ENCODE assay signal across 17 cellular contexts in genomic region chr6:20364327-20364726, GRCh38. TPM values are rescaled to one million over a fixed set of nuclear protein-coding genes. Genes with fewer than 3 reads are reported as not detected.
DNase-seq lines count a peak whose midpoint lies in the region; ATAC-seq and TF ChIP-seq lines count a peak whose summit lies in the region.
"Had no signal": no experiment of that assay in that cellular context is flagged by ENCODE, and none has a peak within 500 bp of the region (broad histone marks: within the 10 kb centered on the region; RNA-seq: fewer than 3 reads in every experiment).

No MANE protein-coding gene starts in this region.

- peaks cover 1 to 6% of the 10 kb centered on the region in 2 donors for H3K9me3 Mint-ChIP-seq in activated T-cell treated with anti-CD3 and anti-CD28 coated beads, Interleukin-2, amount 50 U/mL, for 72 hours
- H3K9me3 Mint-ChIP-seq in stimulated activated effector memory CD8-positive, alpha-beta T cell treated with anti-CD3 and anti-CD28 coated beads, Interleukin-12 subunit alpha, Interleukin-12 subunit beta, amount 100 ng/mL, for 72 hours = no peaks in the 10 kb centered on the region

- H3K27ac Mint-ChIP-seq in activated T-cell treated with anti-CD3 and anti-CD28 coated beads, Interleukin-2, amount 50 U/mL, for 72 hours = no peak overlapping the region
- no peak overlapping the region for H3K27ac Mint-ChIP-seq in stimulated activated effector memory CD8-positive, alpha-beta T cell treated with anti-CD3 and anti-CD28 coated beads, Interleukin-12 subunit alpha, Interleukin-12 subunit beta, amount 100 ng/mL, for 72 hours

- H3K4me3 Mint-ChIP-seq in activated T-cell treated with anti-CD3 and anti-CD28 coated beads, Interleukin-2, amount 50 U/mL, for 72 hours = no peak overlapping the region
- H3K4me3 Mint-ChIP-seq in stimulated activated effector memory CD8-positive, alpha-beta T cell treated with anti-CD3 and anti-CD28 coated beads, Interleukin-12 subunit alpha, Interleukin-12 subunit beta, amount 100 ng/mL, for 72 hours = no peak overlapping the region

- H3K27me3 Mint-ChIP-seq in activated T-cell treated with anti-CD3 and anti-CD28 coated beads, Interleukin-2, amount 50 U/mL, for 72 hours (ENCODE audit: low read depth) = no peaks in the 10 kb centered on the region

- ATAC-seq in activated T-cell treated with anti-CD3 and anti-CD28 coated beads, Interleukin-2, amount 50 U/mL, for 72 hours (replicated peaks in 1 of 2) = peak; percentile 46 to 61
- peak; percentile 69 for ATAC-seq in stimulated activated effector memory CD8-positive, alpha-beta T cell treated with anti-CD3 and anti-CD28 coated beads, Interleukin-12 subunit alpha, Interleukin-12 subunit beta, amount 100 ng/mL, for 72 hours
- ATAC-seq: K562 had no signal

- H3K4me3 ChIP-seq in epithelial cell of esophagus (ENCODE audit: low read length) = no peak overlapping the region
- H3K4me3 ChIP-seq: BLaER1, K562, PC-9 had no signal

- H3K4me1 Mint-ChIP-seq in activated T-cell treated with anti-CD3 and anti-CD28 coated beads, Interleukin-2, amount 50 U/mL, for 72 hours (ENCODE audit: low read depth) = peaks cover 45% of the 10 kb centered on the region
- peaks cover 43% of the 10 kb centered on the region for H3K4me1 Mint-ChIP-seq in stimulated activated effector memory CD8-positive, alpha-beta T cell treated with anti-CD3 and anti-CD28 coated beads, Interleukin-12 subunit alpha, Interleukin-12 subunit beta, amount 100 ng/mL, for 72 hours

- no peak for TF ChIP-seq CTCF in epithelial cell of esophagus (IDR thresholded peaks at IDR 0.05; ENCODE audit: insufficient read depth, low read depth, low read length, missing control alignments)

- H3K36me3 Mint-ChIP-seq in activated T-cell treated with anti-CD3 and anti-CD28 coated beads, Interleukin-2, amount 50 U/mL, for 72 hours (ENCODE audit: insufficient read depth in 2 of 2) = no peaks in the 10 kb centered on the region
- no peaks in the 10 kb centered on the region for H3K36me3 Mint-ChIP-seq in stimulated activated effector memory CD8-positive, alpha-beta T cell treated with anti-CD3 and anti-CD28 coated beads, Interleukin-12 subunit alpha, Interleukin-12 subunit beta, amount 100 ng/mL, for 72 hours

- DNase-seq in activated T-cell treated with anti-CD3 and anti-CD28 coated beads, Interleukin-2, amount 50 U/mL, for 72 hours = no peak
- no peak for DNase-seq in activated T-cell treated with anti-CD3 and anti-CD28 coated beads, Interleukin-2, amount 50 U/mL, for 1 hour
- DNase-seq in ELR (ENCODE audit: low read depth) = peak; percentile 2
- peak; percentile 73 for DNase-seq in epithelial cell of esophagus (ENCODE audit: low read depth)
- DNase-seq in stimulated activated effector memory CD8-positive, alpha-beta T cell treated with anti-CD3 and anti-CD28 coated beads, Interleukin-12 subunit alpha, Interleukin-12 subunit beta, amount 100 ng/mL, for 72 hours (ENCODE audit: low spot score in 2 of 2) = no peak
- DNase-seq in DMS153 (lab: John Stamatoyannopoulos, UW) = no peak
- no peak for DNase-seq in amygdala (lab: John Stamatoyannopoulos, UW)
- DNase-seq in MV-4-11 (lab: John Stamatoyannopoulos, UW) = no peak
- DNase-seq: GOT3, NCI-H1048, NCI-H146, NCI-H2081 treated with DMSO at 0.1 percent for 48 hours, NCI-H510A treated with DMSO at 0.1 percent for 48 hours, NCI-H82, PC-9 had no signal

RNA-seq across cellular contexts. Expression of gene E2F3, which starts 37.4 kb away (rescaled TPM):
- total RNA-seq in activated T-cell treated with anti-CD3 and anti-CD28 coated beads, Interleukin-2, amount 50 U/mL, for 72 hours = 10 to 100 TPM; 17.5 to 18.0 TPM

Comparison
In these comparisons a context has a peak if more than half of its experiments do, and no peak if none do; other contexts are left out.
1. DNase-seq: peak in ELR (single experiment) and epithelial cell of esophagus (single experiment); none in activated T-cell treated with anti-CD3 and anti-CD28 coated beads, Interleukin-2, amount 50 U/mL, for 72 hours (0 of 2), activated T-cell treated with anti-CD3 and anti-CD28 coated beads, Interleukin-2, amount 50 U/mL, for 1 hour (single experiment), stimulated activated effector memory CD8-positive, alpha-beta T cell treated with anti-CD3 and anti-CD28 coated beads, Interleukin-12 subunit alpha, Interleukin-12 subunit beta, amount 100 ng/mL, for 72 hours (0 of 2), DMS153 (single experiment), amygdala (0 of 56) and MV-4-11 (single experiment).